ENCODE assay signal across 1 cellular context in genomic region chr21:37273440-37273839, GRCh38.
TF ChIP-seq lines count a peak whose summit lies in the region.

No MANE protein-coding gene starts in this region.

TF ChIP-seq in HCT116, 20 proteins besides CTCF, POLR2A, EP300 and RAD21 (continued from another document):
- TF ChIP-seq REST (IDR thresholded peaks at IDR 0.05; ENCODE audit: low read depth) = no peak
- TF ChIP-seq ZFX (IDR thresholded peaks at IDR 0.05) = no peak
